In genomic region chr17:57260325-57261083, GRCh38 we compare ENCODE assay signal across 16 cellular contexts. TPM values are rescaled to one million over a fixed set of nuclear protein-coding genes. Genes with fewer than 3 reads are reported as not detected.
DNase-seq lines count a peak whose midpoint lies in the region; ATAC-seq and TF ChIP-seq lines count a peak whose summit lies in the region.
"Had no signal": no experiment of that assay in that cellular context is flagged by ENCODE, and none has a peak within 500 bp of the region (broad histone marks: within the 10 kb centered on the region; RNA-seq: fewer than 3 reads in every experiment).

No MANE protein-coding gene starts in this region.

- no peak overlapping the region for H3K14ac ChIP-seq in trophoblast cell (ENCODE audit: low read length)

- no peak overlapping the region for H3K23ac ChIP-seq in trophoblast cell (ENCODE audit: low read length)

- WGBS in trophoblast cell (ENCODE audit: extremely low coverage, insufficient coverage, insufficient read length), result no CpG with 5 or more reads among the region's 7 CpGs

- H3K36me3 ChIP-seq in trophoblast cell (ENCODE audit: control insufficient read depth in 1 of 2, insufficient read depth in 2 of 2, low read length in 2 of 2) (peaks cover 2 to 5% of the 10 kb centered on the region in 2 experiments), mucosa of descending colon (ENCODE audit: low read depth) (no peaks in the 10 kb centered on the region)

- H3K4me3 ChIP-seq in trophoblast cell (ENCODE audit: low read depth, low read length), result no peak overlapping the region
- H3K4me3 ChIP-seq in mucosa of descending colon, result no peak overlapping the region
- H3K4me3 ChIP-seq: lung had no signal

- no peaks in the 10 kb centered on the region for H3K9me3 Mint-ChIP-seq in activated CD4-positive, alpha-beta T cell treated with anti-CD3 and anti-CD28 coated beads for 36 hours (ENCODE audit: low read depth)
- H3K9me3 Mint-ChIP-seq: activated CD4-positive, alpha-beta memory T cell treated with anti-CD3 and anti-CD28 coated beads, Interleukin-2, amount 10 ng/mL, durations not matched to agents 7 days and 5 days; activated naive CD4-positive, alpha-beta T cell treated with anti-CD3 and anti-CD28 coated beads for 36 hours had no signal

- H3K4ac ChIP-seq in trophoblast cell (ENCODE audit: low read depth, low read length), result no peak overlapping the region

- no peak overlapping the region for H2BK12ac ChIP-seq in trophoblast cell (ENCODE audit: low read length)

- no peak for DNase-seq in activated CD4-positive, alpha-beta T cell treated with anti-CD3 and anti-CD28 coated beads for 36 hours
- DNase-seq in activated CD4-positive, alpha-beta T cell treated with anti-CD3 and anti-CD28 coated beads, Interleukin-2, amount 50 U/mL, for 4 hours, result no peak
- DNase-seq in NCI-H2171 treated with DMSO at 0.1 percent for 48 hours (lab: John Stamatoyannopoulos, UW) (peak; percentile 57), trophoblast cell (no peak), NCI-H146 (lab: John Stamatoyannopoulos, UW) (no peak), mucosa of descending colon (no peak)
- DNase-seq: activated CD4-positive, alpha-beta memory T cell treated with anti-CD3 and anti-CD28 coated beads, Interleukin-2, amount 10 ng/mL, durations not matched to agents 7 days and 5 days; hypothalamus; KBM-7; pancreas; T-helper 17 cell had no signal

- H3K9ac ChIP-seq in trophoblast cell (ENCODE audit: low read length), result no peak overlapping the region

- H3K27me3 Mint-ChIP-seq in activated CD4-positive, alpha-beta T cell treated with anti-CD3 and anti-CD28 coated beads for 36 hours, result no peaks in the 10 kb centered on the region
- H3K27me3 Mint-ChIP-seq: activated CD4-positive, alpha-beta memory T cell treated with anti-CD3 and anti-CD28 coated beads, Interleukin-2, amount 10 ng/mL, durations not matched to agents 7 days and 5 days; T-helper 17 cell had no signal

- no peak overlapping the region for H2AK5ac ChIP-seq in trophoblast cell (ENCODE audit: low read length)

- H2AFZ ChIP-seq in trophoblast cell (ENCODE audit: insufficient read depth, low read length, poor library complexity), result no peak overlapping the region

- POLR2A ChIA-PET in activated CD4-positive, alpha-beta T cell treated with anti-CD3 and anti-CD28 coated beads for 36 hours (lab: Charles Lee), result no interaction called here

- H3K27me3 ChIP-seq in trophoblast cell (ENCODE audit: insufficient read depth, low read length), result no peaks in the 10 kb centered on the region
- H3K27me3 ChIP-seq: pancreas had no signal

- CTCF ChIA-PET in activated CD4-positive, alpha-beta T cell treated with anti-CD3 and anti-CD28 coated beads for 36 hours (lab: Charles Lee), result interaction anchor here (0.6 to 3.4 kb wide), 5 partner anchors 14 to 523 kb away, joined by 3 to 20 read pairs (median 3); no protein-coding TSS in a partner anchor

- peaks cover 11 to 19% of the 10 kb centered on the region in 2 experiments for H3K4me1 ChIP-seq in trophoblast cell (ENCODE audit: control insufficient read depth in 1 of 2, insufficient read depth in 2 of 2, low read length in 2 of 2)
- peaks cover 10% of the 10 kb centered on the region for H3K4me1 ChIP-seq in mucosa of descending colon (ENCODE audit: low read depth)
- H3K4me1 ChIP-seq: pancreas had no signal

- H4K91ac ChIP-seq in trophoblast cell (ENCODE audit: low read depth, low read length), result no peak overlapping the region

- no peak overlapping the region for H4K8ac ChIP-seq in trophoblast cell (ENCODE audit: low read depth, low read length)

- no peak overlapping the region for H4K12ac ChIP-seq in trophoblast cell (ENCODE audit: low read depth, low read length)

- intact Hi-C loops in activated CD4-positive, alpha-beta T cell treated with anti-CD3 and anti-CD28 coated beads for 36 hours (cut with DNase I, micrococcal nuclease), result no loop called here
- intact Hi-C loops in mucosa of descending colon (cut with DNase I, micrococcal nuclease), result no loop called here

- peaks cover 59% of the 10 kb centered on the region for H3K36me3 Mint-ChIP-seq in activated CD4-positive, alpha-beta T cell treated with anti-CD3 and anti-CD28 coated beads for 36 hours (ENCODE audit: low read depth)

- ATAC-seq in activated CD4-positive, alpha-beta T cell treated with anti-CD3 and anti-CD28 coated beads for 36 hours, result no peak
- ATAC-seq in GM19328 (IDR thresholded peaks at IDR 0.05; ENCODE audit: unreplicated experiment) (no peak), mucosa of descending colon (no peak)
- ATAC-seq: esophagus mucosa, pancreas, T-helper 17 cell had no signal

- no peak overlapping the region for H2BK5ac ChIP-seq in trophoblast cell (ENCODE audit: low read depth, low read length, poor library complexity)

- H3K4me2 ChIP-seq in trophoblast cell (ENCODE audit: low read length), result peak overlapping the region; percentile 25

- peaks cover 13% of the 10 kb centered on the region for H3K79me1 ChIP-seq in trophoblast cell (ENCODE audit: low read length)

- no peak overlapping the region for H3K27ac Mint-ChIP-seq in activated CD4-positive, alpha-beta T cell treated with anti-CD3 and anti-CD28 coated beads for 36 hours
- H3K27ac Mint-ChIP-seq: activated CD4-positive, alpha-beta memory T cell treated with anti-CD3 and anti-CD28 coated beads, Interleukin-2, amount 10 ng/mL, durations not matched to agents 7 days and 5 days; activated naive CD4-positive, alpha-beta T cell treated with anti-CD3 and anti-CD28 coated beads for 36 hours had no signal

- H2BK120ac ChIP-seq in trophoblast cell (ENCODE audit: insufficient read depth, low read length, poor library complexity), result no peak overlapping the region

- peak overlapping the region; percentile 8 for H3K4me3 Mint-ChIP-seq in activated CD4-positive, alpha-beta T cell treated with anti-CD3 and anti-CD28 coated beads for 36 hours
- H3K4me3 Mint-ChIP-seq: activated CD4-positive, alpha-beta memory T cell treated with anti-CD3 and anti-CD28 coated beads, Interleukin-2, amount 10 ng/mL, durations not matched to agents 7 days and 5 days; activated naive CD4-positive, alpha-beta T cell treated with anti-CD3 and anti-CD28 coated beads for 36 hours; T-helper 17 cell had no signal

- no peak for TF ChIP-seq CTCF in mucosa of descending colon (IDR thresholded peaks at IDR 0.05)

- H3K18ac ChIP-seq in trophoblast cell (ENCODE audit: low read length), result no peak overlapping the region

- H3K27ac ChIP-seq in cingulate gyrus (ENCODE audit: low read depth, low read length) (peak overlapping the region; percentile 10), trophoblast cell (ENCODE audit: low read depth, low read length) (no peak overlapping the region)
- H3K27ac ChIP-seq: pancreas had no signal

- H3K9me3 ChIP-seq in trophoblast cell (ENCODE audit: insufficient read depth, low read depth, low read length) (no peaks in the 10 kb centered on the region), mucosa of descending colon (no peaks in the 10 kb centered on the region)
- H3K9me3 ChIP-seq: pancreas had no signal

- peaks cover 10% of the 10 kb centered on the region for H3K79me2 ChIP-seq in trophoblast cell (ENCODE audit: control insufficient read depth, insufficient read depth, low read length, poor library complexity)

- peaks cover 54% of the 10 kb centered on the region for H3K4me1 Mint-ChIP-seq in activated CD4-positive, alpha-beta T cell treated with anti-CD3 and anti-CD28 coated beads for 36 hours

RNA-seq across cellular contexts. Expression of gene MSI2, which starts 4.2 kb away (rescaled TPM):
- total RNA-seq in activated CD4-positive, alpha-beta T cell treated with anti-CD3 and anti-CD28 coated beads for 36 hours, result 10 to 100 TPM; 55.3 to 57.2 TPM
- 41.6 and 44.9 TPM in 2 replicates for polyA plus RNA-seq in trophoblast cell (2013)
- 10 to 100 TPM; 60.0 to 72.6 (median 65.7) TPM for total RNA-seq in mucosa of descending colon
